Comparison of ENCODE assay signal across 26 cellular contexts in the genomic region with DNA sequence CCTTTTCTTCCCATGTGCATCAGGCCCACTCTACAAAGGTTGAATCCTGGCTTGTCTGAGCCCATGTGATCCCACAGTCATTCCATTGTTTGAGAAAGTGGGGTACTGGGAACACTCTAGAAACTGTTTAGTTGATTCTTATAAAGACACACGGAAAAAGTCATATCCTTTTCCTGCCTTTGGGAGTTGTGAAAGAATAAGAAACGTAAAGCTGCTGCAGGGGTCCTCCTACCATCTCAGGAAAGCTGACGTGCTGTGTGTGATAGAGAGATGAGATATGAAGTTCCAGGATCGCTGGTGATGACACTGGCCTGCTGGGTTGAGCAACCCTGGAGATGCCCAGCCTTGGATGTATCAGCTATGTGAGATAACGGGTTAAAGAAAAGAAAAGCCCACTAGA. TPM values are rescaled to one million over a fixed set of nuclear protein-coding genes. Genes with fewer than 3 reads are reported as not detected.
"Had no signal": no experiment of that assay in that cellular context is flagged by ENCODE, and none has a peak within 500 bp of the region (broad histone marks: within the 10 kb centered on the region; RNA-seq: fewer than 3 reads in every experiment).

No MANE protein-coding gene starts in this region.

- ATAC-seq: effector memory CD8-positive, alpha-beta T cell; foreskin keratinocyte; left lung; pancreas; sciatic nerve; stimulated activated memory B cell treated with anti-CD40 and anti-IgM and Interleukin-4, amounts not matched to agents 10 μg/mL and 1 μg/mL and 100 μg/mL, for 72 hours had no signal

- H3K4me3 Mint-ChIP-seq: central memory CD8-positive, alpha-beta T cell; effector memory CD8-positive, alpha-beta T cell; naive B cell; nephron; stimulated activated memory B cell treated with anti-CD40 and anti-IgM and Interleukin-4, amounts not matched to agents 10 μg/mL and 1 μg/mL and 100 μg/mL, for 72 hours; stimulated activated naive CD8-positive, alpha-beta T cell treated with anti-CD3 and anti-CD28 coated beads, Interleukin-15, Interleukin-2, amounts not matched to agents 100 ng/mL and 50 ng/mL, for 24 hours had no signal

- DNase-seq: cortex of kidney; effector memory CD8-positive, alpha-beta T cell; esophagus squamous epithelium; foreskin keratinocyte; hypothalamus; left lung; mesendoderm; naive B cell; occipital lobe; pancreas; retina; spleen; stimulated activated CD4-positive, alpha-beta T cell treated with anti-CD3 and anti-CD28 coated beads, Interleukin-15, amount 100 ng/mL, for 24 hours; stimulated activated CD4-positive, alpha-beta T cell treated with anti-CD3 and anti-CD28 coated beads, Interleukin-1b, Interleukin-23, amount 100 ng/mL, for 48 hours; stimulated activated CD4-positive, alpha-beta T cell treated with anti-CD3 and anti-CD28 coated beads, Interleukin-4, amount 100 ng/mL, for 24 hours had no signal

- H3K9me3 ChIP-seq: esophagus squamous epithelium, heart left ventricle, left lung, pancreas, prostate gland, spleen, tibial nerve had no signal

- H3K9me3 Mint-ChIP-seq: central memory CD8-positive, alpha-beta T cell; effector memory CD8-positive, alpha-beta T cell; naive B cell; nephron; stimulated activated memory B cell treated with anti-CD40 and anti-IgM and Interleukin-4, amounts not matched to agents 10 μg/mL and 1 μg/mL and 100 μg/mL, for 72 hours; stimulated activated naive CD8-positive, alpha-beta T cell treated with anti-CD3 and anti-CD28 coated beads, Interleukin-15, Interleukin-2, amounts not matched to agents 100 ng/mL and 50 ng/mL, for 24 hours had no signal

- H3K27me3 ChIP-seq: esophagus squamous epithelium, foreskin keratinocyte, heart left ventricle, left lung, pancreas, spleen, tibial nerve had no signal

- H3K27me3 Mint-ChIP-seq: naive B cell; stimulated activated memory B cell treated with anti-CD40 and anti-IgM and Interleukin-4, amounts not matched to agents 10 μg/mL and 1 μg/mL and 100 μg/mL, for 72 hours; stimulated activated naive CD8-positive, alpha-beta T cell treated with anti-CD3 and anti-CD28 coated beads, Interleukin-15, Interleukin-2, amounts not matched to agents 100 ng/mL and 50 ng/mL, for 24 hours had no signal

- H3K27ac Mint-ChIP-seq: effector memory CD8-positive, alpha-beta T cell; nephron; stimulated activated memory B cell treated with anti-CD40 and anti-IgM and Interleukin-4, amounts not matched to agents 10 μg/mL and 1 μg/mL and 100 μg/mL, for 72 hours; stimulated activated naive CD8-positive, alpha-beta T cell treated with anti-CD3 and anti-CD28 coated beads, Interleukin-15, Interleukin-2, amounts not matched to agents 100 ng/mL and 50 ng/mL, for 24 hours had no signal

- H3K36me3 ChIP-seq: esophagus squamous epithelium, heart left ventricle, left lung, pancreas, prostate gland, spleen, tibial nerve had no signal

- H3K27ac ChIP-seq: esophagus squamous epithelium, foreskin keratinocyte, heart left ventricle, left lung, pancreas, prostate gland, spleen, tibial nerve had no signal

- H3K4me1 ChIP-seq: esophagus squamous epithelium, foreskin keratinocyte, heart left ventricle, left lung, pancreas, prostate gland, spleen, tibial nerve had no signal

- H3K4me3 ChIP-seq: esophagus squamous epithelium, heart left ventricle, left lung, lung, pancreas, prostate gland, spleen, tibial nerve had no signal

- H3K4me1 Mint-ChIP-seq: nephron had no signal

RNA-seq across cellular contexts. Expression of a gene that starts 21.3 kb away (rescaled TPM):
- total RNA-seq: epithelial cell of proximal tubule, foreskin keratinocyte, occipital lobe, prostate gland, temporal lobe had no signal

RNA-seq across cellular contexts. Expression of a gene that starts 38.2 kb away (rescaled TPM):
- total RNA-seq: epithelial cell of proximal tubule, foreskin keratinocyte had no signal
